ENCODE assay signal across 20 cellular contexts in genomic region chr2:42184346-42184745, GRCh38. TPM values are rescaled to one million over a fixed set of nuclear protein-coding genes. Genes with fewer than 3 reads are reported as not detected.
A peak's percentile ranks its signal among the peaks of the same experiment; 100 is the strongest.
DNase-seq lines count a peak whose midpoint lies in the region; ATAC-seq and TF ChIP-seq lines count a peak whose summit lies in the region.
"Had no signal": no experiment of that assay in that cellular context is flagged by ENCODE, and none has a peak within 500 bp of the region (broad histone marks: within the 10 kb centered on the region; RNA-seq: fewer than 3 reads in every experiment).

No MANE protein-coding gene starts in this region.

- no peaks in the 10 kb centered on the region for H3F3A ChIP-seq in PC-3 (ENCODE audit: low read length, unreplicated experiment)
- H3F3A ChIP-seq in smooth muscle cell (ENCODE audit: low read depth): no peaks in the 10 kb centered on the region

- H3K79me2 ChIP-seq in PC-3 (ENCODE audit: low read length): peaks cover 57% of the 10 kb centered on the region
- peaks cover 89% of the 10 kb centered on the region for H3K79me2 ChIP-seq in smooth muscle cell (ENCODE audit: low read depth)

- H3K36me3 Mint-ChIP-seq in activated T-cell treated with anti-CD3 and anti-CD28 coated beads, Interleukin-2, amount 50 U/mL, for 72 hours (ENCODE audit: insufficient read depth in 2 of 2): peaks cover 1 to 10% of the 10 kb centered on the region in 2 donors
- H3K36me3 Mint-ChIP-seq in endodermal cell (ENCODE audit: low read depth): peaks cover 15% of the 10 kb centered on the region
- H3K36me3 Mint-ChIP-seq in progenitor cell of endocrine pancreas (ENCODE audit: insufficient read depth): peaks cover 8% of the 10 kb centered on the region

- BruUV-seq in PC-3 (replicated peaks; lab: Mats Ljungman, UMichigan): no TSS peak

- no peaks in the 10 kb centered on the region for H3K9me2 ChIP-seq in PC-3 (replicated peaks; ENCODE audit: low read length)

- 0 out of 2 replicates have a peak, but pooled peaks have one; percentile 13 for TF ChIP-seq CTCF in PC-3 (conservative IDR thresholded peaks at IDR 0.05; ENCODE audit: low read depth, low read length)
- peak; percentile 69 for TF ChIP-seq CTCF in endodermal cell (conservative IDR thresholded peaks at IDR 0.05)
- no peak for TF ChIP-seq CTCF in smooth muscle cell (IDR thresholded peaks at IDR 0.05; ENCODE audit: borderline replicate concordance, insufficient read depth, poor library complexity, severe bottlenecking)
- TF ChIP-seq CTCF in progenitor cell of endocrine pancreas (IDR thresholded peaks at IDR 0.05; ENCODE audit: unreplicated experiment): no peak

- H4K20me1 ChIP-seq in PC-3 (ENCODE audit: low read length) (no peaks in the 10 kb centered on the region), smooth muscle cell (ENCODE audit: low read depth) (peaks cover 43% of the 10 kb centered on the region)

- 59 to 85% methylated on average over 2 to 3 of the region's 3 CpGs for WGBS in endodermal cell (ENCODE audit: insufficient coverage in 1 of 2, insufficient read length in 1 of 2), 2 experiments
- 93% methylated on average over 3 of the region's 3 CpGs for WGBS in smooth muscle cell (ENCODE audit: low lambda C conversion rate)

- peaks cover 60% of the 10 kb centered on the region for H3K4me1 Mint-ChIP-seq in activated T-cell treated with anti-CD3 and anti-CD28 coated beads, Interleukin-2, amount 50 U/mL, for 72 hours (ENCODE audit: low read depth)
- H3K4me1 Mint-ChIP-seq in endodermal cell: peaks cover 35% of the 10 kb centered on the region
- peaks cover 17% of the 10 kb centered on the region for H3K4me1 Mint-ChIP-seq in progenitor cell of endocrine pancreas (ENCODE audit: low read depth)

- H3K27me3 Mint-ChIP-seq in activated T-cell treated with anti-CD3 and anti-CD28 coated beads, Interleukin-2, amount 50 U/mL, for 72 hours (ENCODE audit: low read depth): no peaks in the 10 kb centered on the region
- H3K27me3 Mint-ChIP-seq in endodermal cell (ENCODE audit: insufficient read depth) (no peaks in the 10 kb centered on the region), progenitor cell of endocrine pancreas (no peaks in the 10 kb centered on the region)

- H3K9me3 Mint-ChIP-seq in activated T-cell treated with anti-CD3 and anti-CD28 coated beads, Interleukin-2, amount 50 U/mL, for 72 hours: no peaks in the 10 kb centered on the region
- peaks cover 4% of the 10 kb centered on the region for H3K9me3 Mint-ChIP-seq in endodermal cell
- H3K9me3 Mint-ChIP-seq in progenitor cell of endocrine pancreas (ENCODE audit: low read depth): peaks cover 3% of the 10 kb centered on the region

- H3K9ac ChIP-seq in PC-3 (ENCODE audit: low read length): no peak overlapping the region
- H3K9ac ChIP-seq in endodermal cell (ENCODE audit: extremely low read depth, low read length, poor library complexity, severe bottlenecking): no peak overlapping the region
- no peak overlapping the region for H3K9ac ChIP-seq in smooth muscle cell (ENCODE audit: low read depth)

- H3K36me3 ChIP-seq in PC-3 (ENCODE audit: low read depth, low read length) (no peaks in the 10 kb centered on the region), endodermal cell (ENCODE audit: control insufficient read depth, insufficient read depth, low read length) (peaks cover 13% of the 10 kb centered on the region), smooth muscle cell (ENCODE audit: low read depth) (no peaks in the 10 kb centered on the region)
- H3K36me3 ChIP-seq: esophagus muscularis mucosa had no signal

- peak overlapping the region; percentile 83 for H3K27ac Mint-ChIP-seq in activated T-cell treated with anti-CD3 and anti-CD28 coated beads, Interleukin-2, amount 50 U/mL, for 72 hours
- H3K27ac Mint-ChIP-seq in endodermal cell (peak overlapping the region; percentile 27), progenitor cell of endocrine pancreas (no peak overlapping the region)

- H3K9me3 ChIP-seq in PC-3 (ENCODE audit: low read length) (no peaks in the 10 kb centered on the region), endodermal cell (ENCODE audit: control insufficient read depth, low read length) (no peaks in the 10 kb centered on the region), smooth muscle cell (replicated peaks; ENCODE audit: low read depth) (no peaks in the 10 kb centered on the region)
- H3K9me3 ChIP-seq: esophagus muscularis mucosa, neutrophil, spleen had no signal

- CTCF ChIA-PET in PC-3 (lab: Charles Lee): no interaction called here

- H3K27me3 ChIP-seq in PC-3 (ENCODE audit: low read length): no peaks in the 10 kb centered on the region
- H3K27me3 ChIP-seq in endodermal cell (ENCODE audit: control insufficient read depth, insufficient read depth, low read length, poor library complexity, severe bottlenecking): no peaks in the 10 kb centered on the region
- no peaks in the 10 kb centered on the region for H3K27me3 ChIP-seq in smooth muscle cell (ENCODE audit: low read depth)
- H3K27me3 ChIP-seq: esophagus muscularis mucosa, neutrophil, spleen had no signal

- no peak overlapping the region for H3K27ac ChIP-seq in PC-3 (ENCODE audit: low read length)
- no peak overlapping the region for H3K27ac ChIP-seq in endodermal cell (ENCODE audit: low read depth, low read length)
- peak overlapping the region; percentile 41 for H3K27ac ChIP-seq in smooth muscle cell (ENCODE audit: low read depth)
- H3K27ac ChIP-seq: C4-2B, esophagus muscularis mucosa, neutrophil had no signal

- H2AFZ ChIP-seq in PC-3 (ENCODE audit: low read length): no peak overlapping the region
- H2AFZ ChIP-seq in smooth muscle cell (ENCODE audit: low read depth): no peak overlapping the region

- H3K4me3 ChIP-seq in PC-3 (ENCODE audit: low read length): no peak overlapping the region
- peak overlapping the region; percentile 32 for H3K4me3 ChIP-seq in endodermal cell (ENCODE audit: low read length)
- no peak overlapping the region for H3K4me3 ChIP-seq in smooth muscle cell
- H3K4me3 ChIP-seq: esophagus muscularis mucosa, spleen had no signal

- DNase-seq in activated T-cell treated with anti-CD3 and anti-CD28 coated beads, Interleukin-2, amount 50 U/mL, for 72 hours: no peak
- DNase-seq in activated T-cell treated with anti-CD3 and anti-CD28 coated beads, Interleukin-2, amount 50 U/mL, for 48 hours: no peak
- no peak for DNase-seq in PC-3
- peak; percentile 75 for DNase-seq in endodermal cell
- DNase-seq in smooth muscle cell (lab: John Stamatoyannopoulos, UW; ENCODE audit: unreplicated experiment): no peak
- DNase-seq in progenitor cell of endocrine pancreas (ENCODE audit: low spot score, unreplicated experiment): no peak
- DNase-seq in anterior cingulate cortex (lab: John Stamatoyannopoulos, UW): no peak
- DNase-seq: activated effector memory CD4-positive, alpha-beta T cell treated with anti-CD3 and anti-CD28 coated beads, Interleukin-2, amount 50 U/mL, for 16 hours; DMS79 treated with DMSO at 0.1 percent for 48 hours; effector CD4-positive, alpha-beta T cell; Kasumi-1; NCI-H526 treated with DMSO at 0.1 percent for 48 hours; OCI-M1; SHP77; spleen; stimulated activated CD4-positive, alpha-beta T cell treated with anti-CD3 and anti-CD28 coated beads, Interleukin-4, amount 100 ng/mL, for 4 hours had no signal

- intact Hi-C loops in PC-3 (cut with micrococcal nuclease): no loop called here

- peak overlapping the region in 1 of 2 donors; percentile 33 for H3K4me3 Mint-ChIP-seq in activated T-cell treated with anti-CD3 and anti-CD28 coated beads, Interleukin-2, amount 50 U/mL, for 72 hours
- H3K4me3 Mint-ChIP-seq in endodermal cell: no peak overlapping the region
- H3K4me3 Mint-ChIP-seq in progenitor cell of endocrine pancreas (ENCODE audit: low read depth): no peak overlapping the region

- POLR2A ChIA-PET in PC-3 (lab: Charles Lee; ENCODE audit: unreplicated experiment): no interaction called here

- H3K4me1 ChIP-seq in PC-3 (ENCODE audit: insufficient read depth, low read length) (no peaks in the 10 kb centered on the region), endodermal cell (ENCODE audit: control insufficient read depth, insufficient read depth, low read length) (peaks cover 14% of the 10 kb centered on the region), smooth muscle cell (ENCODE audit: low read depth) (no peaks in the 10 kb centered on the region)

- ATAC-seq in activated T-cell treated with anti-CD3 and anti-CD28 coated beads, Interleukin-2, amount 50 U/mL, for 72 hours (replicated peaks in 1 of 2): no peak
- ATAC-seq in PC-3 (no peak), HG02870 (IDR thresholded peaks at IDR 0.05; ENCODE audit: unreplicated experiment) (no peak)

- H3K4me2 ChIP-seq in PC-3 (ENCODE audit: low read length) (no peak overlapping the region), smooth muscle cell (no peak overlapping the region)

RNA-seq across cellular contexts. Expression of gene EML4, which starts 15.2 kb away (rescaled TPM):
- 10 to 100 TPM; 79.2 to 82.2 TPM for total RNA-seq in activated T-cell treated with anti-CD3 and anti-CD28 coated beads, Interleukin-2, amount 50 U/mL, for 72 hours
- 38.1 and 38.3 TPM in 2 replicates for total RNA-seq in PC-3 (2014; rRNA removed)
- 10 to 100 TPM; 84.6 to 90.9 TPM for total RNA-seq in endodermal cell
- 63.3 TPM for polyA plus RNA-seq in endodermal cell (2013, experiment 1 of 2)
- 67.9 TPM for polyA plus RNA-seq in endodermal cell (2013, experiment 2 of 2)
- 46.2 and 55.9 TPM in 2 replicates for total RNA-seq in smooth muscle cell
- 33.6 and 39.9 TPM in 2 replicates for polyA plus RNA-seq in smooth muscle cell
- total RNA-seq in progenitor cell of endocrine pancreas: 75.7 and 79.1 TPM in 2 replicates

Comparison
In these comparisons a context has a peak if more than half of its experiments do, and no peak if none do; other contexts are left out.
1. CTCF ChIP-seq: peak in PC-3 (single experiment) and endodermal cell (single experiment); none in smooth muscle cell (single experiment) and progenitor cell of endocrine pancreas (single experiment).